24 cellular contexts compared by ENCODE assay signal in genomic region chr4:120155287-120155686, GRCh38.
DNase-seq lines count a peak whose midpoint lies in the region; TF ChIP-seq lines count a peak whose summit lies in the region.
"Had no signal": no experiment of that assay in that cellular context is flagged by ENCODE, and none has a peak within 500 bp of the region (broad histone marks: within the 10 kb centered on the region; RNA-seq: fewer than 3 reads in every experiment).

No MANE protein-coding gene starts in this region.

- peaks cover 5% of the 10 kb centered on the region for H3K4me1 ChIP-seq in OCI-LY7 (ENCODE audit: insufficient read depth, low read length, poor library complexity, severe bottlenecking)

- CTCF ChIA-PET in OCI-LY7 (lab: Charles Lee; ENCODE audit: unreplicated experiment): interaction anchor here (0.8 kb wide), 1 partner anchor 23 kb away, joined by 3 read pairs; no protein-coding TSS in a partner anchor

- no peak for TF ChIP-seq CTCF in OCI-LY7 (conservative IDR thresholded peaks at IDR 0.05; ENCODE audit: low read length)
- no peak for TF ChIP-seq CTCF in fibroblast of mammary gland (conservative IDR thresholded peaks at IDR 0.05; ENCODE audit: control insufficient read depth, insufficient read depth, low read depth, low read length)

- H3K4me2 ChIP-seq in OCI-LY7 (ENCODE audit: low read length): no peak overlapping the region
- H3K4me2 ChIP-seq: PC-9, SK-N-SH had no signal

- no peaks in the 10 kb centered on the region for H4K20me1 ChIP-seq in OCI-LY7 (ENCODE audit: insufficient read depth, low read length)

- POLR2A ChIA-PET in OCI-LY7 (lab: Charles Lee): interaction anchor here (0.7 to 1.8 kb wide), 10 partner anchors 9 to 963 kb away, joined by 3 to 5 read pairs (median 4); no protein-coding TSS in a partner anchor

- H2AFZ ChIP-seq in OCI-LY7 (ENCODE audit: low read length): peak overlapping the region; percentile 56; the same call in 1 of the 2 replicates
- H2AFZ ChIP-seq: PC-9 had no signal

- no peak overlapping the region for H3K4me3 ChIP-seq in OCI-LY7 (ENCODE audit: low read depth, low read length, poor library complexity, severe bottlenecking)
- H3K4me3 ChIP-seq in fibroblast of mammary gland (ENCODE audit: control insufficient read depth, low read depth, low read length): no peak overlapping the region
- H3K4me3 ChIP-seq: K562, PC-9 had no signal

- no peak overlapping the region for H3K27ac ChIP-seq in OCI-LY7 (ENCODE audit: low read depth, low read length, poor library complexity, severe bottlenecking)
- H3K27ac ChIP-seq: C4-2B, PC-9 had no signal

- no peaks in the 10 kb centered on the region for H3K9me3 ChIP-seq in OCI-LY7 (ENCODE audit: low read length)
- H3K9me3 ChIP-seq: SK-N-SH had no signal

- H3K36me3 ChIP-seq in OCI-LY7 (ENCODE audit: insufficient read depth, low read length): no peaks in the 10 kb centered on the region

- no TSS peak for BruUV-seq in OCI-LY7 (replicated peaks; lab: Mats Ljungman, UMichigan)

- no peaks in the 10 kb centered on the region for H3K79me2 ChIP-seq in OCI-LY7 (ENCODE audit: insufficient read depth, low read depth, low read length)

- intact Hi-C loops in OCI-LY7 (cut with micrococcal nuclease; ENCODE audit: unreplicated experiment): loop anchor here (5.0 kb wide), 1 partner anchor 657 kb away; no protein-coding TSS in a partner anchor

- DNase-seq in NOMO-1 treated with DMSO at 0.1 percent for 48 hours (lab: John Stamatoyannopoulos, UW; ENCODE audit: unreplicated experiment) (peak; percentile 7), NOMO-1 (lab: John Stamatoyannopoulos, UW; ENCODE audit: unreplicated experiment in 2 of 2) (no peak), OCI-LY7 (ENCODE audit: low spot score) (no peak), fibroblast of mammary gland (ENCODE audit: low read depth) (peak; percentile 38), renal cortical epithelial cell (ENCODE audit: low read depth) (peak; percentile 46), NCI-H2227 (lab: John Stamatoyannopoulos, UW; ENCODE audit: unreplicated experiment) (no peak), SHP77 treated with DMSO at 0.1 percent for 48 hours (lab: John Stamatoyannopoulos, UW) (no peak), DMS53 treated with DMSO at 0.1 percent for 48 hours (lab: John Stamatoyannopoulos, UW; ENCODE audit: unreplicated experiment) (no peak)
- DNase-seq: 8988T; Calu3; CD8-positive, alpha-beta memory T cell; DMS153; MM.1S; NCI-H1105 treated with DMSO at 0.1 percent for 48 hours; NCI-H2029 treated with DMSO at 0.1 percent for 48 hours; NCI-H2171 treated with DMSO at 0.1 percent for 48 hours; NCI-H446 treated with DMSO at 0.1 percent for 48 hours; NCI-H526 treated with DMSO at 0.1 percent for 48 hours; PC-9; RPMI8226; SHP77; SK-N-SH had no signal

- H3K9me2 ChIP-seq in OCI-LY7 (ENCODE audit: insufficient read depth, low read length): no peaks in the 10 kb centered on the region
- H3K9me2 ChIP-seq: SK-N-SH had no signal

Comparison
In these comparisons a context has a peak if more than half of its experiments do, and no peak if none do; other contexts are left out.
1. DNase-seq: peak in NOMO-1 treated with DMSO at 0.1 percent for 48 hours (single experiment), fibroblast of mammary gland (single experiment) and renal cortical epithelial cell (single experiment); none in NOMO-1 (0 of 2), OCI-LY7 (single experiment), NCI-H2227 (single experiment), SHP77 treated with DMSO at 0.1 percent for 48 hours (single experiment) and DMS53 treated with DMSO at 0.1 percent for 48 hours (single experiment).